In genomic region chr22:19531327-19531726, GRCh38 we compare ENCODE assay signal across 3 cellular contexts. TPM values are rescaled to one million over a fixed set of nuclear protein-coding genes. Genes with fewer than 3 reads are reported as not detected.
"Had no signal": no experiment of that assay in that cellular context is flagged by ENCODE, and none has a peak within 500 bp of the region (broad histone marks: within the 10 kb centered on the region; RNA-seq: fewer than 3 reads in every experiment).

No MANE protein-coding gene starts in this region.

RNA-seq across cellular contexts. Expression of gene CLDN5, which starts 7.1 kb away (rescaled TPM):
- total RNA-seq: fibroblast of villous mesenchyme, foreskin keratinocyte had no signal
- polyA plus RNA-seq: fibroblast of lung, foreskin keratinocyte had no signal
